ENCODE assay signal across 1 cellular context in the genomic region with DNA sequence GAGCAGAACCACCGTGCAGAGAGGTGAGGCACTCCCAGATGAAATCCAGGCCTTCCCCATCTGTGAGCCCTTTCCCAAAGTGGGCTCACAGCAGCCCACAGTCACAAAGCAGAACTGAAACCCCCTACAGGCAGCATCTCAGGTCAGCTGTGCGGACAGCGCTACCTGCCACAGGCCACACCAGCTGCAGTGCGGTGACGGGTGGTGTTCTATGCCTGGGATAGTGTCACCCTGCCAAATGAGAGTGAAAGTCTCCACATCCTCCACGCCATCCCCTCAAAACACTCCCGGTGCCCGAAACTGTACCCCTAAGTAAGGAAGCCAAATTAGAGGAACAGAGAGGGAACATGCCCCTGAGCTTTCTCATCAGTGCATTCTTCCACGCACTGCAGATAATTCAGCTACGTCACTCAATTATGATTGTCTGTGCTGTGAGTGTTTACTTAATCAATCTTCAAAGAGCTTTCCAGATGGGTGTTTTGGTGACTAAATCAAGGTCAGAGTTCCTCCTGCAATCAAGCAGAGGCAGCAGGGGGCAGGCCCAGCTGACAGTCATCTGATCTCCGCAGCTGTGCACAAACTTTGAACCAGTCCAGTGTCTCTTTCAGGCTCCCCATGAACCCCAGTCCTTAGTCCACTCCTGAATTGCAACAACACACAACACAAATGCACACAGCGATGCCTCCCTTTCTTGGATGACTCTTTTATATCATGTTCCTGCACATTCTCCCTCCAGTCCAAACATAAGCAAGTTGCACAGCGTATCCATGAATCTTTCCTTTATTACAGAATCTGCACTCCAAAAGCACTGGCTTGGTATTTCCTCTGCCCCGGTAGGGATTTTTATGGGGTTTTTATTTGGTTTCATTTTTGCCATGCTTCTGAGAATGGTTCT.
TF ChIP-seq lines count a peak whose summit lies in the region.

No MANE protein-coding gene starts in this region.

TF ChIP-seq in GM12878, 131 proteins besides CTCF, POLR2A, EP300 and RAD21 (continued from another document and continues in another):
- TF ChIP-seq ZNF207 (IDR thresholded peaks at IDR 0.05; ENCODE audit: borderline replicate concordance) (peak; percentile 82; the same call in 1 of the 2 replicates), KDM1A (IDR thresholded peaks at IDR 0.05; ENCODE audit: borderline replicate concordance) (no peak), PML (IDR thresholded peaks at IDR 0.05; ENCODE audit: low read length) (no peak), ATF7 (IDR thresholded peaks at IDR 0.05; ENCODE audit: low read depth) (peak; percentile 97), SKIL (IDR thresholded peaks at IDR 0.05; ENCODE audit: low read depth, poor library complexity, severe bottlenecking) (peak; percentile 93), ESRRA (IDR thresholded peaks at IDR 0.05; ENCODE audit: low read length) (0 out of 2 replicates have a peak, but pooled peaks have one; percentile 61), BRCA1 (IDR thresholded peaks at IDR 0.05; ENCODE audit: low read depth, low read length) (no peak), FOXK2 (IDR thresholded peaks at IDR 0.05) (no peak), PAX8 (IDR thresholded peaks at IDR 0.05) (no peak), MTA3 (IDR thresholded peaks at IDR 0.05; ENCODE audit: borderline replicate concordance, low read length) (no peak), POLR2AphosphoS2 (IDR thresholded peaks at IDR 0.05; ENCODE audit: low read depth, low read length) (no peak; the same call in 1 of the 2 replicates), IRF4 (IDR thresholded peaks at IDR 0.05; ENCODE audit: low read depth, low read length) (peak; percentile 100), NFIC (IDR thresholded peaks at IDR 0.05; ENCODE audit: low read depth, low read length) (no peak), RELA (IDR thresholded peaks at IDR 0.05; ENCODE audit: borderline replicate concordance, partially characterized antibody) (peak; percentile 75), IKZF2 (IDR thresholded peaks at IDR 0.05) (peak; percentile 100), CREM (IDR thresholded peaks at IDR 0.05; ENCODE audit: low read depth) (peak; percentile 95), MYC (IDR thresholded peaks at IDR 0.05; ENCODE audit: insufficient read depth, insufficient read length, insufficient replicate concordance, low read length, severe bottlenecking) (peak; percentile 75), GABPA (IDR thresholded peaks at IDR 0.05; ENCODE audit: low read depth) (no peak), TARDBP (IDR thresholded peaks at IDR 0.05; ENCODE audit: borderline replicate concordance) (no peak; the same call in 1 of the 2 replicates), HDAC6 (IDR thresholded peaks at IDR 0.05; ENCODE audit: unreplicated experiment) (no peak), NRF1 (conservative IDR thresholded peaks at IDR 0.05; ENCODE audit: low read depth, low read length) (no peak), SP1 (IDR thresholded peaks at IDR 0.05; ENCODE audit: low read depth, low read length) (peak; percentile 85), RCOR1 (conservative IDR thresholded peaks at IDR 0.05; ENCODE audit: low read depth, low read length) (no peak), CREB1 (IDR thresholded peaks at IDR 0.05; ENCODE audit: low read depth) (no peak), BMI1 (IDR thresholded peaks at IDR 0.05; ENCODE audit: borderline replicate concordance) (peak; percentile 84), PKNOX1 (IDR thresholded peaks at IDR 0.05) (peak; percentile 91), NBN (IDR thresholded peaks at IDR 0.05) (peak; percentile 95), SPI1 (IDR thresholded peaks at IDR 0.05; ENCODE audit: borderline replicate concordance, insufficient read depth, low read depth, low read length) (peak; percentile 98), BACH1 (IDR thresholded peaks at IDR 0.05; ENCODE audit: borderline replicate concordance) (peak; percentile 97), TAF1 (IDR thresholded peaks at IDR 0.05; ENCODE audit: borderline replicate concordance, low read depth, low read length) (peak; percentile 75; the same call in 1 of the 2 replicates), PAX5 (IDR thresholded peaks at IDR 0.05; ENCODE audit: borderline replicate concordance, low read depth, low read length) (peak; percentile 99)
- TF ChIP-seq, protein P1, sequence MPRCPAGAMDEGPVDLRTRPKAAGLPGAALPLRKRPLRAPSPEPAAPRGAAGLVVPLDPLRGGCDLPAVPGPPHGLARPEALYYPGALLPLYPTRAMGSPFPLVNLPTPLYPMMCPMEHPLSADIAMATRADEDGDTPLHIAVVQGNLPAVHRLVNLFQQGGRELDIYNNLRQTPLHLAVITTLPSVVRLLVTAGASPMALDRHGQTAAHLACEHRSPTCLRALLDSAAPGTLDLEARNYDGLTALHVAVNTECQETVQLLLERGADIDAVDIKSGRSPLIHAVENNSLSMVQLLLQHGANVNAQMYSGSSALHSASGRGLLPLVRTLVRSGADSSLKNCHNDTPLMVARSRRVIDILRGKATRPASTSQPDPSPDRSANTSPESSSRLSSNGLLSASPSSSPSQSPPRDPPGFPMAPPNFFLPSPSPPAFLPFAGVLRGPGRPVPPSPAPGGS (IDR thresholded peaks at IDR 0.05; ENCODE audit: borderline replicate concordance, insufficient read depth, low read depth, low read length, poor library complexity, severe bottlenecking): peak; percentile 93
- TF ChIP-seq, protein P2, sequence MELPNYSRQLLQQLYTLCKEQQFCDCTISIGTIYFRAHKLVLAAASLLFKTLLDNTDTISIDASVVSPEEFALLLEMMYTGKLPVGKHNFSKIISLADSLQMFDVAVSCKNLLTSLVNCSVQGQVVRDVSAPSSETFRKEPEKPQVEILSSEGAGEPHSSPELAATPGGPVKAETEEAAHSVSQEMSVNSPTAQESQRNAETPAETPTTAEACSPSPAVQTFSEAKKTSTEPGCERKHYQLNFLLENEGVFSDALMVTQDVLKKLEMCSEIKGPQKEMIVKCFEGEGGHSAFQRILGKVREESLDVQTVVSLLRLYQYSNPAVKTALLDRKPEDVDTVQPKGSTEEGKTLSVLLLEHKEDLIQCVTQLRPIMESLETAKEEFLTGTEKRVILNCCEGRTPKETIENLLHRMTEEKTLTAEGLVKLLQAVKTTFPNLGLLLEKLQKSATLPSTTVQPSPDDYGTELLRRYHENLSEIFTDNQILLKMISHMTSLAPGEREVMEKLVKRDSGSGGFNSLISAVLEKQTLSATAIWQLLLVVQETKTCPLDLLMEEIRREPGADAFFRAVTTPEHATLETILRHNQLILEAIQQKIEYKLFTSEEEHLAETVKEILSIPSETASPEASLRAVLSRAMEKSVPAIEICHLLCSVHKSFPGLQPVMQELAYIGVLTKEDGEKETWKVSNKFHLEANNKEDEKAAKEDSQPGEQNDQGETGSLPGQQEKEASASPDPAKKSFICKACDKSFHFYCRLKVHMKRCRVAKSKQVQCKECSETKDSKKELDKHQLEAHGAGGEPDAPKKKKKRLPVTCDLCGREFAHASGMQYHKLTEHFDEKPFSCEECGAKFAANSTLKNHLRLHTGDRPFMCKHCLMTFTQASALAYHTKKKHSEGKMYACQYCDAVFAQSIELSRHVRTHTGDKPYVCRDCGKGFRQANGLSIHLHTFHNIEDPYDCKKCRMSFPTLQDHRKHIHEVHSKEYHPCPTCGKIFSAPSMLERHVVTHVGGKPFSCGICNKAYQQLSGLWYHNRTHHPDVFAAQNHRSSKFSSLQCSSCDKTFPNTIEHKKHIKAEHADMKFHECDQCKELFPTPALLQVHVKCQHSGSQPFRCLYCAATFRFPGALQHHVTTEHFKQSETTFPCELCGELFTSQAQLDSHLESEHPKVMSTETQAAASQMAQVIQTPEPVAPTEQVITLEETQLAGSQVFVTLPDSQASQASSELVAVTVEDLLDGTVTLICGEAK (IDR thresholded peaks at IDR 0.05; ENCODE audit: borderline replicate concordance): no peak
- TF ChIP-seq, protein P3, sequence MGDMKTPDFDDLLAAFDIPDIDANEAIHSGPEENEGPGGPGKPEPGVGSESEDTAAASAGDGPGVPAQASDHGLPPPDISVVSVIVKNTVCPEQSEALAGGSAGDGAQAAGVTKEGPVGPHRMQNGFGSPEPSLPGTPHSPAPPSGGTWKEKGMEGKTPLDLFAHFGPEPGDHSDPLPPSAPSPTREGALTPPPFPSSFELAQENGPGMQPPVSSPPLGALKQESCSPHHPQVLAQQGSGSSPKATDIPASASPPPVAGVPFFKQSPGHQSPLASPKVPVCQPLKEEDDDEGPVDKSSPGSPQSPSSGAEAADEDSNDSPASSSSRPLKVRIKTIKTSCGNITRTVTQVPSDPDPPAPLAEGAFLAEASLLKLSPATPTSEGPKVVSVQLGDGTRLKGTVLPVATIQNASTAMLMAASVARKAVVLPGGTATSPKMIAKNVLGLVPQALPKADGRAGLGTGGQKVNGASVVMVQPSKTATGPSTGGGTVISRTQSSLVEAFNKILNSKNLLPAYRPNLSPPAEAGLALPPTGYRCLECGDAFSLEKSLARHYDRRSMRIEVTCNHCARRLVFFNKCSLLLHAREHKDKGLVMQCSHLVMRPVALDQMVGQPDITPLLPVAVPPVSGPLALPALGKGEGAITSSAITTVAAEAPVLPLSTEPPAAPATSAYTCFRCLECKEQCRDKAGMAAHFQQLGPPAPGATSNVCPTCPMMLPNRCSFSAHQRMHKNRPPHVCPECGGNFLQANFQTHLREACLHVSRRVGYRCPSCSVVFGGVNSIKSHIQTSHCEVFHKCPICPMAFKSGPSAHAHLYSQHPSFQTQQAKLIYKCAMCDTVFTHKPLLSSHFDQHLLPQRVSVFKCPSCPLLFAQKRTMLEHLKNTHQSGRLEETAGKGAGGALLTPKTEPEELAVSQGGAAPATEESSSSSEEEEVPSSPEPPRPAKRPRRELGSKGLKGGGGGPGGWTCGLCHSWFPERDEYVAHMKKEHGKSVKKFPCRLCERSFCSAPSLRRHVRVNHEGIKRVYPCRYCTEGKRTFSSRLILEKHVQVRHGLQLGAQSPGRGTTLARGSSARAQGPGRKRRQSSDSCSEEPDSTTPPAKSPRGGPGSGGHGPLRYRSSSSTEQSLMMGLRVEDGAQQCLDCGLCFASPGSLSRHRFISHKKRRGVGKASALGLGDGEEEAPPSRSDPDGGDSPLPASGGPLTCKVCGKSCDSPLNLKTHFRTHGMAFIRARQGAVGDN (IDR thresholded peaks at IDR 0.05): peak; percentile 89
- TF ChIP-seq, protein P4, sequence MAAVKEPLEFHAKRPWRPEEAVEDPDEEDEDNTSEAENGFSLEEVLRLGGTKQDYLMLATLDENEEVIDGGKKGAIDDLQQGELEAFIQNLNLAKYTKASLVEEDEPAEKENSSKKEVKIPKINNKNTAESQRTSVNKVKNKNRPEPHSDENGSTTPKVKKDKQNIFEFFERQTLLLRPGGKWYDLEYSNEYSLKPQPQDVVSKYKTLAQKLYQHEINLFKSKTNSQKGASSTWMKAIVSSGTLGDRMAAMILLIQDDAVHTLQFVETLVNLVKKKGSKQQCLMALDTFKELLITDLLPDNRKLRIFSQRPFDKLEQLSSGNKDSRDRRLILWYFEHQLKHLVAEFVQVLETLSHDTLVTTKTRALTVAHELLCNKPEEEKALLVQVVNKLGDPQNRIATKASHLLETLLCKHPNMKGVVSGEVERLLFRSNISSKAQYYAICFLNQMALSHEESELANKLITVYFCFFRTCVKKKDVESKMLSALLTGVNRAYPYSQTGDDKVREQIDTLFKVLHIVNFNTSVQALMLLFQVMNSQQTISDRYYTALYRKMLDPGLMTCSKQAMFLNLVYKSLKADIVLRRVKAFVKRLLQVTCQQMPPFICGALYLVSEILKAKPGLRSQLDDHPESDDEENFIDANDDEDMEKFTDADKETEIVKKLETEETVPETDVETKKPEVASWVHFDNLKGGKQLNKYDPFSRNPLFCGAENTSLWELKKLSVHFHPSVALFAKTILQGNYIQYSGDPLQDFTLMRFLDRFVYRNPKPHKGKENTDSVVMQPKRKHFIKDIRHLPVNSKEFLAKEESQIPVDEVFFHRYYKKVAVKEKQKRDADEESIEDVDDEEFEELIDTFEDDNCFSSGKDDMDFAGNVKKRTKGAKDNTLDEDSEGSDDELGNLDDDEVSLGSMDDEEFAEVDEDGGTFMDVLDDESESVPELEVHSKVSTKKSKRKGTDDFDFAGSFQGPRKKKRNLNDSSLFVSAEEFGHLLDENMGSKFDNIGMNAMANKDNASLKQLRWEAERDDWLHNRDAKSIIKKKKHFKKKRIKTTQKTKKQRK (IDR thresholded peaks at IDR 0.05; ENCODE audit: low read depth, low read length): no peak
